In genomic region chr7:50637725-50638643, GRCh38 we compare ENCODE assay signal across 18 cellular contexts.
"Had no signal": no experiment of that assay in that cellular context is flagged by ENCODE, and none has a peak within 500 bp of the region (broad histone marks: within the 10 kb centered on the region; RNA-seq: fewer than 3 reads in every experiment).

No MANE protein-coding gene starts in this region.

- FAIRE-seq: islet of Langerhans, small intestine, urothelium cell line had no signal

- H3K9me3 Mint-ChIP-seq: activated naive CD8-positive, alpha-beta T cell treated with anti-CD3 and anti-CD28 coated beads, Interleukin-2, amount 50 U/mL, for 24 hours; natural killer cell treated with Interleukin-12 subunit alpha and Interleukin-12 subunit beta and Interleukin-15 and Interleukin-18, amount 100 ng/mL, for 72 hours had no signal

- H3K4me1 Mint-ChIP-seq: activated naive CD8-positive, alpha-beta T cell treated with anti-CD3 and anti-CD28 coated beads, Interleukin-2, amount 50 U/mL, for 24 hours had no signal

- ATAC-seq: activated CD8-positive, alpha-beta T cell treated with anti-CD3 and anti-CD28 coated beads, Interleukin-2, amount 10 ng/mL, durations not matched to agents 7 days and 5 days; activated naive CD8-positive, alpha-beta T cell treated with anti-CD3 and anti-CD28 coated beads, Interleukin-2, amount 50 U/mL, for 24 hours; body of pancreas; foreskin keratinocyte; natural killer cell treated with Interleukin-12 subunit alpha and Interleukin-12 subunit beta and Interleukin-15 and Interleukin-18, amount 100 ng/mL, for 72 hours had no signal

- H3K36me3 ChIP-seq: left ventricle myocardium inferior, right atrium auricular region, thyroid gland had no signal

- DNase-seq: activated CD4-positive, alpha-beta T cell treated with anti-CD3 and anti-CD28 coated beads for 48 hours; activated CD8-positive, alpha-beta memory T cell treated with anti-CD3 and anti-CD28 coated beads, Interleukin-2, amount 50 U/mL, for 48 hours; activated CD8-positive, alpha-beta T cell treated with anti-CD3 and anti-CD28 coated beads, Interleukin-2, amount 10 ng/mL, durations not matched to agents 7 days and 5 days; activated naive CD8-positive, alpha-beta T cell treated with anti-CD3 and anti-CD28 coated beads, Interleukin-2, amount 50 U/mL, for 24 hours; body of pancreas; central memory CD4-positive, alpha-beta T cell; effector memory CD4-positive, alpha-beta T cell; foreskin keratinocyte; head of caudate nucleus; left ventricle myocardium inferior; mesenchymal stem cell; nucleus accumbens; small intestine; thyroid gland had no signal

- H3K9me3 ChIP-seq: body of pancreas, thyroid gland had no signal

- H3K4me1 ChIP-seq: foreskin keratinocyte had no signal

- H3K27ac ChIP-seq: body of pancreas, foreskin keratinocyte, left ventricle myocardium inferior, right atrium auricular region, thyroid gland had no signal

- H3K4me3 Mint-ChIP-seq: activated CD8-positive, alpha-beta T cell treated with anti-CD3 and anti-CD28 coated beads, Interleukin-2, amount 10 ng/mL, durations not matched to agents 7 days and 5 days; activated naive CD8-positive, alpha-beta T cell treated with anti-CD3 and anti-CD28 coated beads, Interleukin-2, amount 50 U/mL, for 24 hours; natural killer cell treated with Interleukin-12 subunit alpha and Interleukin-12 subunit beta and Interleukin-15 and Interleukin-18, amount 100 ng/mL, for 72 hours had no signal

- H3K27me3 ChIP-seq: body of pancreas, foreskin keratinocyte, right atrium auricular region, thyroid gland had no signal

- H3K4me3 ChIP-seq: body of pancreas, left ventricle myocardium inferior, right atrium auricular region, thyroid gland had no signal

- H3K27ac Mint-ChIP-seq: activated CD8-positive, alpha-beta T cell treated with anti-CD3 and anti-CD28 coated beads, Interleukin-2, amount 10 ng/mL, durations not matched to agents 7 days and 5 days; activated naive CD8-positive, alpha-beta T cell treated with anti-CD3 and anti-CD28 coated beads, Interleukin-2, amount 50 U/mL, for 24 hours; natural killer cell treated with Interleukin-12 subunit alpha and Interleukin-12 subunit beta and Interleukin-15 and Interleukin-18, amount 100 ng/mL, for 72 hours had no signal
